Comparison of ENCODE assay signal across 19 cellular contexts in the genomic region with DNA sequence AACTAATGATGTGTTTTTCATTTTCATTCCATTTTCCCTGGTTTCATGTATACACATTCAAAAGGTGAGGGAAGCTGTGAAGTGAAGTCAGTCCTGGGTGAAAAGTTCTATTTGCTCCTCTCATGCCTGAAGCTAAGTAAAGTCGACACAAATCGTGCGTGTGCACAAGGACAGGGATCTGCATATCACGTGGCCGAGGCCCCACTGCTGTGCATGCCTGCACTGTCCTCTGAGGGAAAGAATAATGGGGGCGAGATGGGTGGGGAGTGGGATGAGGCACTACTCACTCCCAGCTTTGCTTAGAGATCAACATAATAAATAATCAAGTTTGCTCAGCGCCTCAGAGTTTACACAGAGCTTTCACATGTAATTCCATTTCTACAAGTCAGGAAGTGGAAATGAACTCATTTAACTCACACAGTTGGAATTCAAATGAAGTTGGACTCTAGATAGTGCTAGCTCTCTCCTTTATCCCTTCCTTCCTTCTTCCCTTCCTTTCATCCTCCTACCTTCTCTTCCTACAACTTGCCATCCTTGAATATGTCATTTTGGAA. TPM values are rescaled to one million over a fixed set of nuclear protein-coding genes. Genes with fewer than 3 reads are reported as not detected.
DNase-seq lines count a peak whose midpoint lies in the region; ATAC-seq, FAIRE-seq and TF ChIP-seq lines count a peak whose summit lies in the region.
"Had no signal": no experiment of that assay in that cellular context is flagged by ENCODE, and none has a peak within 500 bp of the region (broad histone marks: within the 10 kb centered on the region; RNA-seq: fewer than 3 reads in every experiment).

No MANE protein-coding gene starts in this region.

- no peaks in the 10 kb centered on the region for H3K36me3 Mint-ChIP-seq in GM23338 (ENCODE audit: low read depth)
- H3K36me3 Mint-ChIP-seq in activated CD4-positive, alpha-beta memory T cell treated with anti-CD3 and anti-CD28 coated beads, Interleukin-2, amount 10 ng/mL, durations not matched to agents 7 days and 5 days (ENCODE audit: low read depth), result no peaks in the 10 kb centered on the region

- no peak overlapping the region for H2BK12ac ChIP-seq in neuronal stem cell (ENCODE audit: low read length)

- H3K4ac ChIP-seq in neuronal stem cell (ENCODE audit: low read length), result no peak overlapping the region

- H4K20me1 ChIP-seq in GM23338 (replicated peaks; ENCODE audit: insufficient read depth), result no peaks in the 10 kb centered on the region
- no peaks in the 10 kb centered on the region for H4K20me1 ChIP-seq in endothelial cell of umbilical vein (replicated peaks; ENCODE audit: control insufficient read depth, extremely low read depth, insufficient read depth, low read length)

- H4K91ac ChIP-seq in neuronal stem cell (ENCODE audit: low read depth, low read length, poor library complexity), result no peak overlapping the region

- no peak overlapping the region for H3K27ac ChIP-seq in GM23338 (ENCODE audit: low read depth)
- H3K27ac ChIP-seq in VCaP, result peak overlapping the region; percentile 76
- H3K27ac ChIP-seq in endothelial cell of umbilical vein (ENCODE audit: insufficient read depth, low read depth, low read length), result no peak overlapping the region
- H3K27ac ChIP-seq in neuronal stem cell (replicated peaks; ENCODE audit: low read length), result no peak overlapping the region
- H3K27ac ChIP-seq: HL-60, SJSA1 had no signal

- intact Hi-C loops in endothelial cell of umbilical vein (cut with micrococcal nuclease), result no loop called here

- no peak overlapping the region for H3K9ac ChIP-seq in endothelial cell of umbilical vein (replicated peaks; ENCODE audit: extremely low read depth, insufficient read depth, low read length)
- H3K9ac ChIP-seq in neuronal stem cell (ENCODE audit: low read depth, low read length, poor library complexity), result no peak overlapping the region

- H3K27me3 ChIP-seq in GM23338 (ENCODE audit: insufficient read depth) (peaks cover 32% of the 10 kb centered on the region), endothelial cell of umbilical vein (ENCODE audit: control insufficient read depth in 2 of 2, insufficient read depth in 2 of 2, low read length in 2 of 2) (no peaks in the 10 kb centered on the region), neuronal stem cell (ENCODE audit: control insufficient read depth in 3 of 3, insufficient read depth in 3 of 3, low read depth in 1 of 3, low read length in 3 of 3) (peaks cover 0 to 27% (median 6%) of the 10 kb centered on the region in 3 experiments)
- H3K27me3 ChIP-seq: SJSA1 had no signal

- no peaks in the 10 kb centered on the region for H3K9me3 ChIP-seq in endothelial cell of umbilical vein (replicated peaks; ENCODE audit: control insufficient read depth, insufficient read depth, low read length)
- no peaks in the 10 kb centered on the region for H3K9me3 ChIP-seq in neuronal stem cell (replicated peaks in 1 of 2; ENCODE audit: control insufficient read depth in 2 of 2, insufficient read depth in 1 of 2, low read depth in 1 of 2, low read length in 2 of 2)
- H3K9me3 ChIP-seq: HAP-1 had no signal

- dilution Hi-C loops in endothelial cell of umbilical vein (cut with MboI; ENCODE audit: extremely low pct_ligation_motif_present, low sequenced_read_pairs), result no loop called here

- H2AFZ ChIP-seq in GM23338 (no peak overlapping the region), endothelial cell of umbilical vein (ENCODE audit: low read depth, low read length) (peak overlapping the region; percentile 64), neuronal stem cell (ENCODE audit: low read length) (peak overlapping the region; percentile 6)

- H3F3A ChIP-seq in GM23338 (replicated peaks; ENCODE audit: low read depth), result no peaks in the 10 kb centered on the region

- peaks cover 13% of the 10 kb centered on the region for H3K4me1 Mint-ChIP-seq in GM23338
- peaks cover 1% of the 10 kb centered on the region for H3K4me1 Mint-ChIP-seq in activated CD4-positive, alpha-beta memory T cell treated with anti-CD3 and anti-CD28 coated beads, Interleukin-2, amount 10 ng/mL, durations not matched to agents 7 days and 5 days

- WGBS in neuronal stem cell (ENCODE audit: extremely low coverage in 2 of 2, insufficient read length in 2 of 2, insufficient replicate concordance in 1 of 2), 2 donors, result no CpG with 5 or more reads among the region's 7 CpGs

- no peak overlapping the region for H2BK5ac ChIP-seq in neuronal stem cell (ENCODE audit: low read length)

- H4K8ac ChIP-seq in neuronal stem cell (ENCODE audit: low read depth, low read length), result no peak overlapping the region

- no peak; the same call in 2 of the 3 replicates for ATAC-seq in GM23338
- no peak for ATAC-seq in GM21526 (IDR thresholded peaks at IDR 0.05; ENCODE audit: low FRiP score, unreplicated experiment)

- BruUV-seq in endothelial cell of umbilical vein (replicated peaks; lab: Mats Ljungman, UMichigan), result no TSS peak

- H3K14ac ChIP-seq in neuronal stem cell (ENCODE audit: low read length), result no peak overlapping the region

- no peak overlapping the region for H2BK120ac ChIP-seq in neuronal stem cell (ENCODE audit: low read depth, low read length)

- H3K27me3 Mint-ChIP-seq in GM23338 (ENCODE audit: insufficient read depth, low read depth, poor library complexity), result peaks cover 19% of the 10 kb centered on the region
- H3K27me3 Mint-ChIP-seq in activated CD4-positive, alpha-beta memory T cell treated with anti-CD3 and anti-CD28 coated beads, Interleukin-2, amount 10 ng/mL, durations not matched to agents 7 days and 5 days, result peaks cover 22% of the 10 kb centered on the region

- H3K36me3 ChIP-seq in GM23338 (ENCODE audit: insufficient read depth), result no peaks in the 10 kb centered on the region
- H3K36me3 ChIP-seq in endothelial cell of umbilical vein (ENCODE audit: control insufficient read depth in 2 of 2, extremely low read depth in 1 of 2, insufficient read depth in 2 of 2, low read length in 2 of 2), result no peaks in the 10 kb centered on the region
- H3K36me3 ChIP-seq in neuronal stem cell (replicated peaks in 1 of 2; ENCODE audit: control insufficient read depth in 2 of 2, insufficient read depth in 2 of 2, low read length in 2 of 2), result no peaks in the 10 kb centered on the region
- H3K36me3 ChIP-seq: HAP-1 had no signal

- POLR2A ChIA-PET in endothelial cell of umbilical vein (lab: Charles Lee), result no interaction called here
- POLR2A ChIA-PET in activated CD4-positive, alpha-beta memory T cell treated with anti-CD3 and anti-CD28 coated beads, Interleukin-2, amount 10 ng/mL, durations not matched to agents 7 days and 5 days (lab: Charles Lee), result no interaction called here

- no peak overlapping the region for H3K27ac Mint-ChIP-seq in GM23338
- H3K27ac Mint-ChIP-seq in activated CD4-positive, alpha-beta memory T cell treated with anti-CD3 and anti-CD28 coated beads, Interleukin-2, amount 10 ng/mL, durations not matched to agents 7 days and 5 days, result no peak overlapping the region

- H3K79me1 ChIP-seq in neuronal stem cell (ENCODE audit: low read depth, low read length), result no peaks in the 10 kb centered on the region

- TF ChIP-seq CTCF in GM23338 (conservative IDR thresholded peaks at IDR 0.05; ENCODE audit: low read depth in 2 of 2), result no peak
- no peak for TF ChIP-seq CTCF in VCaP (conservative IDR thresholded peaks at IDR 0.05)
- no peak for TF ChIP-seq CTCF in endothelial cell of umbilical vein (IDR thresholded peaks at IDR 0.05; ENCODE audit: extremely low read depth in 1 of 2, insufficient read depth in 1 of 2, low read depth in 1 of 2, low read length in 2 of 2)

- H3K23ac ChIP-seq in neuronal stem cell (ENCODE audit: low read depth, low read length, poor library complexity), result no peak overlapping the region

- no peak for TF ChIP-seq POLR2A in endothelial cell of umbilical vein (IDR thresholded peaks at IDR 0.05; ENCODE audit: low read depth, low read length)

- no peak overlapping the region for H3K18ac ChIP-seq in neuronal stem cell (ENCODE audit: low read length)

- H3K4me1 ChIP-seq in GM23338 (ENCODE audit: insufficient read depth) (peaks cover 11% of the 10 kb centered on the region), endothelial cell of umbilical vein (ENCODE audit: control insufficient read depth, extremely low read depth, insufficient read depth, low read length) (peaks cover 27% of the 10 kb centered on the region), neuronal stem cell (ENCODE audit: control insufficient read depth in 2 of 2, insufficient read depth in 1 of 2, low read depth in 1 of 2, low read length in 2 of 2) (peaks cover 5 to 9% of the 10 kb centered on the region in 2 donors)
- H3K4me1 ChIP-seq: HAP-1 had no signal

- H3K79me2 ChIP-seq in GM23338 (replicated peaks; ENCODE audit: insufficient read depth), result no peaks in the 10 kb centered on the region
- no peaks in the 10 kb centered on the region for H3K79me2 ChIP-seq in endothelial cell of umbilical vein (ENCODE audit: control insufficient read depth, insufficient read depth, low read length)

- H3K9me1 ChIP-seq in endothelial cell of umbilical vein (replicated peaks; ENCODE audit: control insufficient read depth, extremely low read depth, insufficient read depth, low read length), result no peaks in the 10 kb centered on the region

- H3K4me3 ChIP-seq in GM23338 (no peak overlapping the region), endothelial cell of umbilical vein (replicated peaks in 1 of 3; ENCODE audit: insufficient read depth in 1 of 3, low read depth in 1 of 3, low read length in 3 of 3) (no peak overlapping the region), neuronal stem cell (ENCODE audit: low read length in 2 of 2) (no peak overlapping the region)
- H3K4me3 ChIP-seq: HAP-1, SJSA1 had no signal

- H3K9me3 Mint-ChIP-seq in GM23338, result no peaks in the 10 kb centered on the region
- no peaks in the 10 kb centered on the region for H3K9me3 Mint-ChIP-seq in activated CD4-positive, alpha-beta memory T cell treated with anti-CD3 and anti-CD28 coated beads, Interleukin-2, amount 10 ng/mL, durations not matched to agents 7 days and 5 days

- no peak overlapping the region for H2BK15ac ChIP-seq in neuronal stem cell (ENCODE audit: low read length)

- H3K4me2 ChIP-seq in GM23338 (no peak overlapping the region), endothelial cell of umbilical vein (ENCODE audit: insufficient read depth, low read length) (no peak overlapping the region), neuronal stem cell (ENCODE audit: insufficient read depth, low read length, poor library complexity, severe bottlenecking) (no peak overlapping the region)

- no peak overlapping the region for H2AK5ac ChIP-seq in neuronal stem cell (ENCODE audit: low read depth, low read length)

- FAIRE-seq in endothelial cell of umbilical vein (lab: Jason Lieb, UNC) (peak; percentile 61), HTR-8/SVneo (lab: Jason Lieb, UNC) (no peak)
- FAIRE-seq: GM19239 had no signal

- H3K4me3 Mint-ChIP-seq in GM23338, result peak overlapping the region; percentile 8; the same call in 1 of the 3 replicates
- no peak overlapping the region for H3K4me3 Mint-ChIP-seq in activated CD4-positive, alpha-beta memory T cell treated with anti-CD3 and anti-CD28 coated beads, Interleukin-2, amount 10 ng/mL, durations not matched to agents 7 days and 5 days

- CTCF ChIA-PET in endothelial cell of umbilical vein (lab: Charles Lee), result interaction anchor here (1.4 to 1.9 kb wide), 2 partner anchors 109 to 289 kb away, joined by 4 to 19 read pairs; no protein-coding TSS in a partner anchor
- CTCF ChIA-PET in activated CD4-positive, alpha-beta memory T cell treated with anti-CD3 and anti-CD28 coated beads, Interleukin-2, amount 10 ng/mL, durations not matched to agents 7 days and 5 days (lab: Charles Lee), result no interaction called here

- H3K9me2 ChIP-seq in GM23338 (ENCODE audit: insufficient read depth), result 0 out of 2 replicates have a peak, but pooled peaks cover 7% of the 10 kb centered on the region

- DNase-seq in GM23338 (ENCODE audit: low spot score), result no peak
- DNase-seq in endothelial cell of umbilical vein (ENCODE audit: low read depth, low spot score), result peak; percentile 71
- DNase-seq in neuronal stem cell (ENCODE audit: low spot score), result no peak
- DNase-seq in medulla oblongata (ENCODE audit: extremely low spot score), result no peak
- no peak for DNase-seq in HTR-8/SVneo (ENCODE audit: insufficient read length, low spot score)
- no peak for DNase-seq in activated CD4-positive, alpha-beta memory T cell treated with anti-CD3 and anti-CD28 coated beads, Interleukin-2, amount 10 ng/mL, durations not matched to agents 7 days and 5 days
- DNase-seq: ACHN, AML-193, COR-L47, EL, NCI-H2081, NCI-H510A treated with DMSO at 0.1 percent for 48 hours, NCI-H82 had no signal

RNA-seq across cellular contexts. Expression of gene PTPRM, which starts 5.1 kb away (rescaled TPM):
- 5.3 and 6.3 TPM in 2 replicates for total RNA-seq in GM23338 (2014; rRNA removed; shearing (Covaris generic))
- polyA plus RNA-seq in GM23338 (2016; fragmentation: Nextera tagmentation; extraction: Ambion mirVana), result 1.6 and 4.3 TPM in 2 replicates
- total RNA-seq in endothelial cell of umbilical vein, result 34.7 and 43.7 TPM in 2 replicates
- polyA plus RNA-seq in endothelial cell of umbilical vein, result 37.4 and 42.2 TPM in 2 replicates
- polyA plus RNA-seq in endothelial cell of umbilical vein (2011; cell fraction: cytosol; rRNA removed), result 26.9 and 33.0 TPM in 2 replicates
- 155 and 181 TPM in 2 replicates for polyA plus RNA-seq in endothelial cell of umbilical vein (2011; cell fraction: nucleus; rRNA removed)
- polyA plus RNA-seq in endothelial cell of umbilical vein (2012), result 11.4 and 18.5 TPM in 2 replicates
- 63.9 and 101 TPM in 2 replicates for polyA minus RNA-seq in endothelial cell of umbilical vein
- 19.9 TPM for polyA minus RNA-seq in endothelial cell of umbilical vein (2011; cell fraction: cytosol; rRNA and poly(A)+ RNA removed)
- polyA minus RNA-seq in endothelial cell of umbilical vein (2011; cell fraction: nucleus; rRNA and poly(A)+ RNA removed), result 137 and 188 TPM in 2 replicates
- 12.6 TPM for polyA plus RNA-seq in neuronal stem cell (2013, experiment 1 of 2)
- 10.1 TPM for polyA plus RNA-seq in neuronal stem cell (2013, experiment 2 of 2)
- 10 to 100 TPM in 1 of 2 experiments, 1 to 10 TPM in 1; 9.3 to 12.3 TPM for total RNA-seq in activated CD4-positive, alpha-beta memory T cell treated with anti-CD3 and anti-CD28 coated beads, Interleukin-2, amount 10 ng/mL, durations not matched to agents 7 days and 5 days
